Comparison of ENCODE assay signal across 7 cellular contexts in genomic region chr19:14434157-14434501, GRCh38. TPM values are rescaled to one million over a fixed set of nuclear protein-coding genes. Genes with fewer than 3 reads are reported as not detected.
A peak's percentile ranks its signal among the peaks of the same experiment; 100 is the strongest.
DNase-seq lines count a peak whose midpoint lies in the region; ATAC-seq and TF ChIP-seq lines count a peak whose summit lies in the region.
"Had no signal": no experiment of that assay in that cellular context is flagged by ENCODE, and none has a peak within 500 bp of the region (broad histone marks: within the 10 kb centered on the region; RNA-seq: fewer than 3 reads in every experiment).

No MANE protein-coding gene starts in this region.

- no peak for ATAC-seq in HG03469 (IDR thresholded peaks at IDR 0.05; ENCODE audit: unreplicated experiment)

- TF ChIP-seq CTCF in GM10248 (IDR thresholded peaks at IDR 0.05; ENCODE audit: control extremely low read depth, extremely low read depth, low read depth, missing control alignments), result no peak

- H3K9ac ChIP-seq in iPS-18a (ENCODE audit: low read length), result peak overlapping the region; percentile 50

- POLR2A ChIA-PET in GM10248 (lab: Yijun Ruan, JAX), result no interaction called here

- H3K4me1 ChIP-seq in SJSA1 (replicated peaks), result peaks cover 29% of the 10 kb centered on the region
- no peaks in the 10 kb centered on the region for H3K4me1 ChIP-seq in iPS-18a (ENCODE audit: control insufficient read depth, low read depth, low read length)

- H3K36me3 ChIP-seq in SJSA1 (peaks cover 18% of the 10 kb centered on the region), iPS-18a (ENCODE audit: control insufficient read depth, low read depth, low read length) (no peaks in the 10 kb centered on the region)

- no peak for TF ChIP-seq POLR2A in erythroblast (IDR thresholded peaks at IDR 0.05; ENCODE audit: low read length)

- H3K9me3 ChIP-seq in SJSA1 (replicated peaks) (no peaks in the 10 kb centered on the region), iPS-18a (ENCODE audit: control insufficient read depth, low read depth, low read length) (no peaks in the 10 kb centered on the region)

- CTCF ChIA-PET in GM10248 (lab: Yijun Ruan, JAX), result interaction anchor here (1.0 to 1.6 kb wide), 2 partner anchors 19 to 46 kb away, joined by 3 to 4 read pairs; no protein-coding TSS in a partner anchor

- no peak overlapping the region for H3K27ac ChIP-seq in SJSA1
- H3K27ac ChIP-seq in iPS-18a (ENCODE audit: low read length), result no peak overlapping the region

- no peaks in the 10 kb centered on the region for H3K27me3 ChIP-seq in SJSA1 (replicated peaks)
- peaks cover 14% of the 10 kb centered on the region for H3K27me3 ChIP-seq in iPS-18a (ENCODE audit: control insufficient read depth, insufficient read depth, low read length)

- peak overlapping the region; percentile 71 for H3K4me3 ChIP-seq in SJSA1
- H3K4me3 ChIP-seq in iPS-18a (ENCODE audit: low read length), result peak overlapping the region; percentile 69

- peak; percentile 23 for DNase-seq in GM03348 (ENCODE audit: low spot score)
- DNase-seq in SJSA1 (ENCODE audit: low read depth in 1 of 2, low spot score in 2 of 2), result no peak
- no peak for DNase-seq in GM10248 (ENCODE audit: extremely low spot score)
- DNase-seq in erythroblast (lab: John Stamatoyannopoulos, UW), result no peak

RNA-seq across cellular contexts. Expression of gene PKN1, which starts 1.0 kb away (rescaled TPM):
- total RNA-seq in SJSA1 (2014; rRNA removed; shearing (Covaris generic)), result 75.2 and 79.7 TPM in 2 replicates

RNA-seq across cellular contexts. Expression of gene DDX39A, which starts 15.0 kb away (rescaled TPM):
- 222 and 278 TPM in 2 replicates for total RNA-seq in SJSA1 (2014; rRNA removed; shearing (Covaris generic))

RNA-seq across cellular contexts. Expression of gene PTGER1, which starts 41.0 kb away (rescaled TPM):
- total RNA-seq in SJSA1 (2014; rRNA removed; shearing (Covaris generic)), result not detected in 2 replicates
- total RNA-seq: SK-MEL-5 had no signal

RNA-seq across cellular contexts. Expression of gene ADGRE5, which starts 52.9 kb away (rescaled TPM):
- 25.6 and 46.7 TPM in 2 replicates for total RNA-seq in SJSA1 (2014; rRNA removed; shearing (Covaris generic))
